In genomic region chr18:50190236-50190635, GRCh38 we compare ENCODE assay signal across 18 cellular contexts. TPM values are rescaled to one million over a fixed set of nuclear protein-coding genes. Genes with fewer than 3 reads are reported as not detected.
DNase-seq lines count a peak whose midpoint lies in the region; ATAC-seq and TF ChIP-seq lines count a peak whose summit lies in the region.
"Had no signal": no experiment of that assay in that cellular context is flagged by ENCODE, and none has a peak within 500 bp of the region (broad histone marks: within the 10 kb centered on the region; RNA-seq: fewer than 3 reads in every experiment).

No MANE protein-coding gene starts in this region.

- in situ Hi-C loops in astrocyte of the spinal cord (cut with HindIII; ENCODE audit: low sequenced_read_pairs) = no loop called here

- H3K36me3 Mint-ChIP-seq in activated T-cell treated with anti-CD3 and anti-CD28 coated beads, Interleukin-2, amount 50 U/mL, for 4 hours (ENCODE audit: insufficient read depth) = no peaks in the 10 kb centered on the region
- no peaks in the 10 kb centered on the region for H3K36me3 Mint-ChIP-seq in activated T-cell treated with anti-CD3 and anti-CD28 coated beads, Interleukin-2, amount 50 U/mL, for 24 hours (ENCODE audit: low read depth)
- H3K36me3 Mint-ChIP-seq in HFFc6 (ENCODE audit: low read depth) = no peaks in the 10 kb centered on the region
- H3K36me3 Mint-ChIP-seq: activated naive CD8-positive, alpha-beta T cell; mesothelial cell of epicardium had no signal

- peaks cover 9% of the 10 kb centered on the region for H3K4me1 Mint-ChIP-seq in activated T-cell treated with anti-CD3 and anti-CD28 coated beads, Interleukin-2, amount 50 U/mL, for 4 hours (ENCODE audit: low read depth)
- H3K4me1 Mint-ChIP-seq in activated T-cell treated with anti-CD3 and anti-CD28 coated beads, Interleukin-2, amount 50 U/mL, for 24 hours (ENCODE audit: low read depth) = peaks cover 17% of the 10 kb centered on the region
- H3K4me1 Mint-ChIP-seq in HFFc6 (ENCODE audit: low read depth) = no peaks in the 10 kb centered on the region

- no peak overlapping the region for H3K27ac Mint-ChIP-seq in activated T-cell treated with anti-CD3 and anti-CD28 coated beads, Interleukin-2, amount 50 U/mL, for 24 hours
- H3K27ac Mint-ChIP-seq in HFFc6 = no peak overlapping the region
- H3K27ac Mint-ChIP-seq: activated B cell treated with CpG ODN at 0.5 μM for 24 hours; activated naive CD8-positive, alpha-beta T cell; mesothelial cell of epicardium had no signal

- DNase-seq in activated T-cell treated with anti-CD3 and anti-CD28 coated beads, Interleukin-2, amount 50 U/mL, for 4 hours = no peak
- DNase-seq in activated T-cell treated with anti-CD3 and anti-CD28 coated beads, Interleukin-2, amount 50 U/mL, for 24 hours = no peak
- peak; percentile 12 for DNase-seq in LHCN-M2 (ENCODE audit: low read depth)
- peak; percentile 8 for DNase-seq in astrocyte of the spinal cord (ENCODE audit: low read depth, low spot score)
- peak; percentile 91 for DNase-seq in kidney tubule cell (ENCODE audit: low spot score)
- DNase-seq in NCI-H510A (lab: John Stamatoyannopoulos, UW) = no peak
- DNase-seq in HFFc6 = no peak
- DNase-seq: activated B cell treated with CpG ODN at 0.5 μM for 24 hours, DMS153, left cardiac atrium, NCI-H1436 treated with DMSO at 0.1 percent for 48 hours, NCI-H345, SHP77 treated with DMSO at 0.1 percent for 48 hours had no signal

- no peaks in the 10 kb centered on the region for H3K9me3 Mint-ChIP-seq in activated T-cell treated with anti-CD3 and anti-CD28 coated beads, Interleukin-2, amount 50 U/mL, for 4 hours
- no peaks in the 10 kb centered on the region for H3K9me3 Mint-ChIP-seq in activated T-cell treated with anti-CD3 and anti-CD28 coated beads, Interleukin-2, amount 50 U/mL, for 24 hours
- no peaks in the 10 kb centered on the region for H3K9me3 Mint-ChIP-seq in HFFc6
- H3K9me3 Mint-ChIP-seq: activated B cell treated with CpG ODN at 0.5 μM for 24 hours; mesothelial cell of epicardium; T-helper 1 cell treated with Interleukin-12 subunit alpha and Interleukin-12 subunit beta and Interleukin-4 antibody, amounts not matched to agents 30 μg/mL and 1 μg/mL, for 36 hours had no signal

- peaks cover 45% of the 10 kb centered on the region for H3K27me3 Mint-ChIP-seq in activated T-cell treated with anti-CD3 and anti-CD28 coated beads, Interleukin-2, amount 50 U/mL, for 4 hours (ENCODE audit: low read depth)
- peaks cover 56% of the 10 kb centered on the region for H3K27me3 Mint-ChIP-seq in activated T-cell treated with anti-CD3 and anti-CD28 coated beads, Interleukin-2, amount 50 U/mL, for 24 hours
- peaks cover 8% of the 10 kb centered on the region for H3K27me3 Mint-ChIP-seq in HFFc6 (ENCODE audit: insufficient read depth)

- ATAC-seq in activated T-cell treated with anti-CD3 and anti-CD28 coated beads, Interleukin-2, amount 50 U/mL, for 4 hours = peak; percentile 47 to 60
- ATAC-seq in GM19397 (IDR thresholded peaks at IDR 0.05; ENCODE audit: unreplicated experiment) = no peak

- H3K4me3 Mint-ChIP-seq in activated T-cell treated with anti-CD3 and anti-CD28 coated beads, Interleukin-2, amount 50 U/mL, for 4 hours = no peak overlapping the region
- no peak overlapping the region for H3K4me3 Mint-ChIP-seq in activated T-cell treated with anti-CD3 and anti-CD28 coated beads, Interleukin-2, amount 50 U/mL, for 24 hours
- H3K4me3 Mint-ChIP-seq in HFFc6 = no peak overlapping the region
- H3K4me3 Mint-ChIP-seq: activated B cell treated with CpG ODN at 0.5 μM for 24 hours; activated naive CD8-positive, alpha-beta T cell; mesothelial cell of epicardium; T-helper 1 cell treated with Interleukin-12 subunit alpha and Interleukin-12 subunit beta and Interleukin-4 antibody, amounts not matched to agents 30 μg/mL and 1 μg/mL, for 36 hours had no signal

- TF ChIP-seq CTCF in astrocyte of the spinal cord (IDR thresholded peaks at IDR 0.05; ENCODE audit: low read depth, low read length) (no peak), HFFc6 (IDR thresholded peaks at IDR 0.05) (no peak)

- no peak overlapping the region for H3K4me3 ChIP-seq in astrocyte of the spinal cord (ENCODE audit: low read depth, low read length)
- H3K4me3 ChIP-seq: hepatocyte had no signal

RNA-seq across cellular contexts. Expression of gene MYO5B, which starts 4.7 kb away (rescaled TPM):
- under 1 TPM; 0.13 to 0.14 (median 0.13) TPM for total RNA-seq in activated T-cell treated with anti-CD3 and anti-CD28 coated beads, Interleukin-2, amount 50 U/mL, for 4 hours
- total RNA-seq in LHCN-M2 (2014; rRNA removed) = 2.4 and 6.3 TPM in 2 replicates
- 1.3 TPM for polyA plus RNA-seq in LHCN-M2 (2012)
- total RNA-seq in HFFc6 (2021; fragmentation: NEBNext Ultra II Directional; extraction: Animal tissue kit (Norgen Biotek cat#: 25700)) = under 1 TPM in 2 of 6 experiments, not detected in 4; 0.17 to 0.28 TPM

Comparison
In these comparisons a context has a peak if more than half of its experiments do, and no peak if none do; other contexts are left out.
1. DNase-seq: peak in LHCN-M2 (single experiment), astrocyte of the spinal cord (single experiment) and kidney tubule cell (single experiment); none in activated T-cell treated with anti-CD3 and anti-CD28 coated beads, Interleukin-2, amount 50 U/mL, for 4 hours (single experiment), activated T-cell treated with anti-CD3 and anti-CD28 coated beads, Interleukin-2, amount 50 U/mL, for 24 hours (single experiment), NCI-H510A (single experiment) and HFFc6 (single experiment).